ENCODE assay signal across 27 cellular contexts in the genomic region with DNA sequence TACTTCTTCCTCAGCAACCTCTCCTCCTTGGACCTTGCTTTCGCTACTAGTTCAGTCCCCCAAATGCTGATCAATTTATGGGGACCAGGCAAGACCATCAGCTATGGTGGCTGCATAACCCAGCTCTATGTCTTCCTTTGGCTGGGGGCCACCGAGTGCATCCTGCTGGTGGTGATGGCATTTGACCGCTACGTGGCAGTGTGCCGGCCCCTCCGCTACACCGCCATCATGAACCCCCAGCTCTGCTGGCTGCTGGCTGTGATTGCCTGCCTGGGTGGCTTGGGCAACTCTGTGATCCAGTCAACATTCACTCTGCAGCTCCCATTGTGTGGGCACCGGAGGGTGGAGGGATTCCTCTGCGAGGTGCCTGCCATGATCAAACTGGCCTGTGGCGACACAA. TPM values are rescaled to one million over a fixed set of nuclear protein-coding genes. Genes with fewer than 3 reads are reported as not detected.
"Had no signal": no experiment of that assay in that cellular context is flagged by ENCODE, and none has a peak within 500 bp of the region (broad histone marks: within the 10 kb centered on the region; RNA-seq: fewer than 3 reads in every experiment).

No MANE protein-coding gene starts in this region.

- H3K9me3 ChIP-seq: ovary, right lobe of liver had no signal

- H3K4me1 Mint-ChIP-seq: central memory CD8-positive, alpha-beta T cell; endodermal cell; mesothelial cell of epicardium; nephron progenitor cell had no signal

- H3K4me3 ChIP-seq: ovary, right lobe of liver, tibial nerve had no signal

- H3K27ac Mint-ChIP-seq: activated B cell treated with CpG ODN at 0.5 μM for 24 hours; activated CD8-positive, alpha-beta T cell treated with anti-CD3 and anti-CD28 coated beads, Interleukin-2, amount 10 ng/mL, durations not matched to agents 7 days and 5 days; activated naive CD8-positive, alpha-beta T cell; dendritic cell treated with granulocyte-macrophage colony-stimulating factor and Interleukin-4, amounts not matched to agents 40 ng/mL and 50 ng/mL, for 4 days; endodermal cell; mesothelial cell of epicardium; nephron progenitor cell; progenitor cell of endocrine pancreas had no signal

- H3K9me3 Mint-ChIP-seq: activated B cell treated with CpG ODN at 0.5 μM for 24 hours had no signal

- H3K4me1 ChIP-seq: right lobe of liver, tibial nerve had no signal

- H3K27me3 ChIP-seq: ovary, right lobe of liver, tibial nerve had no signal

- H3K4me3 Mint-ChIP-seq: activated B cell treated with CpG ODN at 0.5 μM for 24 hours; activated CD8-positive, alpha-beta T cell treated with anti-CD3 and anti-CD28 coated beads, Interleukin-2, amount 10 ng/mL, durations not matched to agents 7 days and 5 days; activated naive CD8-positive, alpha-beta T cell; central memory CD8-positive, alpha-beta T cell; dendritic cell treated with granulocyte-macrophage colony-stimulating factor and Interleukin-4, amounts not matched to agents 40 ng/mL and 50 ng/mL, for 4 days; endodermal cell; mesothelial cell of epicardium; nephron progenitor cell had no signal

- ATAC-seq: activated CD8-positive, alpha-beta T cell treated with anti-CD3 and anti-CD28 coated beads, Interleukin-2, amount 10 ng/mL, durations not matched to agents 7 days and 5 days; esophagus mucosa; left colon; right lobe of liver had no signal

- H3K27ac ChIP-seq: ovary, right lobe of liver, tibial nerve had no signal

- DNase-seq: activated B cell treated with CpG ODN at 0.5 μM for 24 hours; activated CD4-positive, alpha-beta T cell treated with anti-CD3 and anti-CD28 coated beads, Interleukin-2, amount 50 U/mL, for 1 hour; activated CD8-positive, alpha-beta T cell treated with anti-CD3 and anti-CD28 coated beads, Interleukin-2, amount 10 ng/mL, durations not matched to agents 7 days and 5 days; activated effector memory CD4-positive, alpha-beta T cell treated with Interleukin-2 at 50 U/mL for 16 hours; activated naive CD4-positive, alpha-beta T cell treated with Interleukin-2 at 50 U/mL for 16 hours; anterior cingulate cortex; endodermal cell; foreskin fibroblast; head of caudate nucleus; hippocampal formation; kidney; left colon; naive B cell; nephron progenitor cell; ovary; right lobe of liver; stimulated activated CD4-positive, alpha-beta T cell treated with anti-CD3 and anti-CD28 coated beads, Interleukin-2, amount 100 ng/mL, for 48 hours; stimulated activated naive CD4-positive, alpha-beta T cell treated with Interleukin-2 at 50 U/mL for 16 hours had no signal

- H3K36me3 ChIP-seq: ovary, right lobe of liver had no signal

RNA-seq across cellular contexts. Expression of gene OR2C1, which starts 0.4 kb away (rescaled TPM):
- total RNA-seq: activated CD8-positive, alpha-beta T cell treated with anti-CD3 and anti-CD28 coated beads, Interleukin-2, amount 10 ng/mL, durations not matched to agents 7 days and 5 days; bronchial epithelial cell; endodermal cell; esophagus mucosa; kidney; left colon; skeletal muscle tissue had no signal
